ENCODE assay signal across 22 cellular contexts in genomic region chr10:133462512-133463305, GRCh38. TPM values are rescaled to one million over a fixed set of nuclear protein-coding genes. Genes with fewer than 3 reads are reported as not detected.
DNase-seq lines count a peak whose midpoint lies in the region; ATAC-seq and TF ChIP-seq lines count a peak whose summit lies in the region.
"Had no signal": no experiment of that assay in that cellular context is flagged by ENCODE, and none has a peak within 500 bp of the region (broad histone marks: within the 10 kb centered on the region; RNA-seq: fewer than 3 reads in every experiment).

No MANE protein-coding gene starts in this region.

- WGBS in right lobe of liver (ENCODE audit: insufficient coverage, low coverage, low lambda C conversion rate, missing lambda C conversion rate): 85% methylated on average over 6 of the region's 10 CpGs

- H3K36me3 ChIP-seq in H7 (replicated peaks; ENCODE audit: control insufficient read depth, insufficient read depth, low read length): no peaks in the 10 kb centered on the region
- no peaks in the 10 kb centered on the region for H3K36me3 ChIP-seq in right lobe of liver
- H3K36me3 ChIP-seq: MG63, SJSA1 had no signal

- H3K4me3 ChIP-seq in H7 (ENCODE audit: insufficient read depth, low read depth, low read length) (no peak overlapping the region), right lobe of liver (no peak overlapping the region)
- H3K4me3 ChIP-seq: MG63, SJSA1 had no signal

- no peak overlapping the region for H3K27ac ChIP-seq in right lobe of liver
- H3K27ac ChIP-seq: SJSA1 had no signal

- no peaks in the 10 kb centered on the region for H3K9me3 ChIP-seq in right lobe of liver
- H3K9me3 ChIP-seq: MG63 had no signal

- no peak for TF ChIP-seq POLR2A in right lobe of liver (IDR thresholded peaks at IDR 0.05)

- H3K27me3 ChIP-seq in H7 (ENCODE audit: control insufficient read depth, insufficient read depth, low read length): no peaks in the 10 kb centered on the region
- no peaks in the 10 kb centered on the region for H3K27me3 ChIP-seq in right lobe of liver
- H3K27me3 ChIP-seq: MG63, SJSA1 had no signal

- POLR2A ChIA-PET in activated naive CD8-positive, alpha-beta T cell treated with anti-CD3 and anti-CD28 coated beads, Interleukin-2, amount 10 ng/mL, durations not matched to agents 7 days and 5 days (lab: Charles Lee): no interaction called here

- no peaks in the 10 kb centered on the region for H3K4me1 ChIP-seq in right lobe of liver
- H3K4me1 ChIP-seq: SJSA1 had no signal

- no peaks in the 10 kb centered on the region for H3K27me3 Mint-ChIP-seq in activated naive CD8-positive, alpha-beta T cell treated with anti-CD3 and anti-CD28 coated beads, Interleukin-2, amount 10 ng/mL, durations not matched to agents 7 days and 5 days
- H3K27me3 Mint-ChIP-seq in activated naive CD8-positive, alpha-beta T cell treated with anti-CD3 and anti-CD28 coated beads for 36 hours: no peaks in the 10 kb centered on the region
- H3K27me3 Mint-ChIP-seq in CD14-positive monocyte (ENCODE audit: low read depth in 3 of 3): peaks cover 4 to 12% (median 7%) of the 10 kb centered on the region in 3 donors
- H3K27me3 Mint-ChIP-seq: CD4-positive, alpha-beta T cell had no signal

- no peak for ATAC-seq in activated naive CD8-positive, alpha-beta T cell treated with anti-CD3 and anti-CD28 coated beads, Interleukin-2, amount 10 ng/mL, durations not matched to agents 7 days and 5 days (ENCODE audit: low read depth)
- peak in 3 of 4 donors; percentile 15 to 38 (median 37) for ATAC-seq in right lobe of liver
- ATAC-seq: Right ventricle myocardium inferior had no signal

- DNase-seq in activated naive CD8-positive, alpha-beta T cell treated with anti-CD3 and anti-CD28 coated beads, Interleukin-2, amount 10 ng/mL, durations not matched to agents 7 days and 5 days: peak; percentile 20
- DNase-seq in activated naive CD8-positive, alpha-beta T cell treated with anti-CD3 and anti-CD28 coated beads for 36 hours: no peak
- peak; percentile 10 for DNase-seq in H7
- DNase-seq in right lobe of liver: peak in 1 of 3 donors; percentile 31
- no peak for DNase-seq in H4 (ENCODE audit: low spot score)
- no peak for DNase-seq in CD14-positive monocyte (ENCODE audit: low spot score)
- no peak for DNase-seq in GM03348 (ENCODE audit: low spot score)
- DNase-seq: CD4-positive, alpha-beta T cell; COR-L47; DMS 273 treated with DMSO at 0.1 percent for 48 hours; Kasumi-1; MG63; NCI-H1417; NCI-H1694 treated with DMSO at 0.1 percent for 48 hours; NCI-H2081 treated with DMSO at 0.1 percent for 48 hours; NCI-H2171 treated with DMSO at 0.1 percent for 48 hours; NCI-H446; NCI-H526; OCI-M1 had no signal

- intact Hi-C loops in right lobe of liver (cut with DNase I): no loop called here
- intact Hi-C loops in CD14-positive monocyte (cut with micrococcal nuclease): no loop called here

- H3K9me3 Mint-ChIP-seq in activated naive CD8-positive, alpha-beta T cell treated with anti-CD3 and anti-CD28 coated beads, Interleukin-2, amount 10 ng/mL, durations not matched to agents 7 days and 5 days: no peaks in the 10 kb centered on the region
- H3K9me3 Mint-ChIP-seq in activated naive CD8-positive, alpha-beta T cell treated with anti-CD3 and anti-CD28 coated beads for 36 hours: no peaks in the 10 kb centered on the region
- H3K9me3 Mint-ChIP-seq in CD14-positive monocyte: peaks cover 2 to 14% (median 7%) of the 10 kb centered on the region in 7 donors
- H3K9me3 Mint-ChIP-seq: CD4-positive, alpha-beta T cell had no signal

- no peaks in the 10 kb centered on the region for H3K4me1 Mint-ChIP-seq in activated naive CD8-positive, alpha-beta T cell treated with anti-CD3 and anti-CD28 coated beads, Interleukin-2, amount 10 ng/mL, durations not matched to agents 7 days and 5 days
- H3K4me1 Mint-ChIP-seq in activated naive CD8-positive, alpha-beta T cell treated with anti-CD3 and anti-CD28 coated beads for 36 hours: no peaks in the 10 kb centered on the region
- no peaks in the 10 kb centered on the region for H3K4me1 Mint-ChIP-seq in CD14-positive monocyte

- H3K36me3 Mint-ChIP-seq in activated naive CD8-positive, alpha-beta T cell treated with anti-CD3 and anti-CD28 coated beads, Interleukin-2, amount 10 ng/mL, durations not matched to agents 7 days and 5 days: no peaks in the 10 kb centered on the region
- H3K36me3 Mint-ChIP-seq in activated naive CD8-positive, alpha-beta T cell treated with anti-CD3 and anti-CD28 coated beads for 36 hours: peaks cover 2% of the 10 kb centered on the region
- H3K36me3 Mint-ChIP-seq in CD14-positive monocyte: no peaks in the 10 kb centered on the region

- no peak overlapping the region for H3K27ac Mint-ChIP-seq in activated naive CD8-positive, alpha-beta T cell treated with anti-CD3 and anti-CD28 coated beads, Interleukin-2, amount 10 ng/mL, durations not matched to agents 7 days and 5 days
- H3K27ac Mint-ChIP-seq in activated naive CD8-positive, alpha-beta T cell treated with anti-CD3 and anti-CD28 coated beads for 36 hours: no peak overlapping the region
- no peak overlapping the region for H3K27ac Mint-ChIP-seq in CD14-positive monocyte
- H3K27ac Mint-ChIP-seq: CD4-positive, alpha-beta T cell had no signal

- TF ChIP-seq CTCF in right lobe of liver (IDR thresholded peaks at IDR 0.05): no peak
- TF ChIP-seq CTCF in CD14-positive monocyte (IDR thresholded peaks at IDR 0.05): no peak

- no peak overlapping the region for H3K4me3 Mint-ChIP-seq in activated naive CD8-positive, alpha-beta T cell treated with anti-CD3 and anti-CD28 coated beads, Interleukin-2, amount 10 ng/mL, durations not matched to agents 7 days and 5 days
- no peak overlapping the region for H3K4me3 Mint-ChIP-seq in activated naive CD8-positive, alpha-beta T cell treated with anti-CD3 and anti-CD28 coated beads for 36 hours
- no peak overlapping the region for H3K4me3 Mint-ChIP-seq in CD14-positive monocyte
- H3K4me3 Mint-ChIP-seq: CD4-positive, alpha-beta T cell had no signal

RNA-seq across cellular contexts. Expression of gene SCART1, which starts 9.0 kb away (rescaled TPM):
- 1 to 10 TPM; 5.7 to 6.3 TPM for total RNA-seq in activated naive CD8-positive, alpha-beta T cell treated with anti-CD3 and anti-CD28 coated beads, Interleukin-2, amount 10 ng/mL, durations not matched to agents 7 days and 5 days
- total RNA-seq in activated naive CD8-positive, alpha-beta T cell treated with anti-CD3 and anti-CD28 coated beads for 36 hours: under 1 TPM; 0.28 to 0.45 TPM
- 0.03 and 0.44 TPM in 2 replicates for total RNA-seq in H7 (2014; rRNA removed; shearing (Covaris generic))
- 1 to 10 TPM in 2 of 6 experiments, under 1 TPM in 4; 0.18 to 1.6 (median 0.33) TPM for total RNA-seq in right lobe of liver
- total RNA-seq in H4 (2014; rRNA removed; shearing (Covaris generic)): 0.37 and 0.47 TPM in 2 replicates
- polyA plus RNA-seq in CD14-positive monocyte: not detected

RNA-seq across cellular contexts. Expression of gene SPRN, which starts 38.3 kb away (rescaled TPM):
- total RNA-seq in activated naive CD8-positive, alpha-beta T cell treated with anti-CD3 and anti-CD28 coated beads, Interleukin-2, amount 10 ng/mL, durations not matched to agents 7 days and 5 days: not detected
- not detected for total RNA-seq in activated naive CD8-positive, alpha-beta T cell treated with anti-CD3 and anti-CD28 coated beads for 36 hours
- total RNA-seq in H7 (2014; rRNA removed; shearing (Covaris generic)): 0.18 TPM in 1 of 2 replicates, not detected in the other
- 10 to 100 TPM in 2 of 6 experiments, under 1 TPM in 3, not detected in 1; 0.07 to 15.1 (median 0.11) TPM for total RNA-seq in right lobe of liver
- total RNA-seq in H4 (2014; rRNA removed; shearing (Covaris generic)): not detected in 2 replicates
- polyA plus RNA-seq in CD14-positive monocyte: not detected
- total RNA-seq: A673; CD4-positive, alpha-beta T cell; Right ventricle myocardium inferior; SJSA1 had no signal

Comparison
In these comparisons a context has a peak if more than half of its experiments do, and no peak if none do; other contexts are left out.
1. DNase-seq: peak in activated naive CD8-positive, alpha-beta T cell treated with anti-CD3 and anti-CD28 coated beads, Interleukin-2, amount 10 ng/mL, durations not matched to agents 7 days and 5 days (single experiment) and H7 (single experiment); none in activated naive CD8-positive, alpha-beta T cell treated with anti-CD3 and anti-CD28 coated beads for 36 hours (single experiment), H4 (single experiment), CD14-positive monocyte (single experiment) and GM03348 (single experiment).